Comparison of ENCODE assay signal across 8 cellular contexts in the genomic region with DNA sequence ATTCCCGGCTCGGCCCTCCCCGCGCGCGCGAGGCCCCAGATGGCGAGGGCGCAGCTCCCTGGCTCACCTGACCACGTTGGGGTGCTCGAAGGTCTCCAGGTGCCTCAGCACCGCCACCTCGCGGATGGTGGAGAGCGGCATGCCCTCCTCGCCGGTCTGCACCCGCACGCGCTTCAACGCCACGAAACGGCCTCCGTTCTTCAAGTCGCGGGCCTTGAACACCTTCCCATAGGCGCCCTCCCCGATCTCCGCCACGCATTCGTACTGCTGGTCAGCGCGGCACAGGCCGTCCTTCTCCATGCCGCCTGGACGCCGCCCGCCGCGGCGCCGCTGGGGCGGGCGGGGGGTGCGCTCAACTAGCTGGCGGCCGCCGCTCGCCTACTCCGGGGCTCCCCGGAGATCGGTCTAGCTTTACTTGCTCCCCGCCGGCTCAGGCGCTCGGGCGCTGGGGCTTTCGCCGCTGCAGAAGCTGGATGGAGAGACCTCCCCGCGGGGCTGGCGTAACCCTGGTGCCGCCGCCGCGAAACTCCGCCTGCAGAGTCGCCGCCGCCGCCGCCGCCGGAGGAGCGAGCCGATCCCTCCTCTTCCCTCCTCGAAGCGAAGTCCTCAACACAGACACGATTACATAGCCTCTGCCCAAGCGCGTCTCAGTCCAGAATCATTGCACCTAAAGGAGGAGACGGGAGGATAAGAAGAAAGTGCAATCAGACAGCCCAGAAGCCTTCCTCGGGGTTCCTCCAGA. TPM values are rescaled to one million over a fixed set of nuclear protein-coding genes. Genes with fewer than 3 reads are reported as not detected.
A peak's percentile ranks its signal among the peaks of the same experiment; 100 is the strongest.
DNase-seq lines count a peak whose midpoint lies in the region; ATAC-seq, FAIRE-seq and TF ChIP-seq lines count a peak whose summit lies in the region.

No MANE protein-coding gene starts in this region.

- FAIRE-seq in endothelial cell of umbilical vein (lab: Jason Lieb, UNC), result no peak

- H3K4me3 Mint-ChIP-seq in CD8-positive, alpha-beta T cell, result peak overlapping the region; percentile 98

- H3K9me1 ChIP-seq in endothelial cell of umbilical vein (replicated peaks; ENCODE audit: control insufficient read depth, extremely low read depth, insufficient read depth, low read length), result no peaks in the 10 kb centered on the region

- peak; percentile 81 for TF ChIP-seq CTCF in CD8-positive, alpha-beta T cell (IDR thresholded peaks at IDR 0.05)
- peak; percentile 79 to 92 for TF ChIP-seq CTCF in endothelial cell of umbilical vein (IDR thresholded peaks at IDR 0.05; ENCODE audit: extremely low read depth in 1 of 2, insufficient read depth in 1 of 2, low read depth in 1 of 2, low read length in 2 of 2)

- no TSS peak for BruUV-seq in endothelial cell of umbilical vein (replicated peaks; lab: Mats Ljungman, UMichigan)

- H4K20me1 ChIP-seq in endothelial cell of umbilical vein (replicated peaks; ENCODE audit: control insufficient read depth, extremely low read depth, insufficient read depth, low read length), result no peaks in the 10 kb centered on the region

- peak overlapping the region; percentile 63 for H2AFZ ChIP-seq in endothelial cell of umbilical vein (ENCODE audit: low read depth, low read length)

- H3K27me3 Mint-ChIP-seq in CD8-positive, alpha-beta T cell (ENCODE audit: low read depth), result peaks cover 4% of the 10 kb centered on the region

- POLR2A ChIA-PET in CD8-positive, alpha-beta T cell (lab: Charles Lee), result interaction anchor here (0.8 to 2.0 kb wide), 9 partner anchors 12 to 243 kb away, joined by 3 to 12 read pairs (median 4); no protein-coding TSS in a partner anchor
- POLR2A ChIA-PET in endothelial cell of umbilical vein (lab: Charles Lee), result interaction anchor here (0.6 kb wide), 1 partner anchor 52 kb away, joined by 6 read pairs; no protein-coding TSS in a partner anchor

- dilution Hi-C loops in endothelial cell of umbilical vein (cut with MboI; ENCODE audit: extremely low pct_ligation_motif_present, low sequenced_read_pairs), result no loop called here

- no peaks in the 10 kb centered on the region for H3K9me3 ChIP-seq in CD8-positive, alpha-beta T cell (ENCODE audit: low read length)
- no peaks in the 10 kb centered on the region for H3K9me3 ChIP-seq in endothelial cell of umbilical vein (replicated peaks; ENCODE audit: control insufficient read depth, insufficient read depth, low read length)

- peak; percentile 78 to 90 (median 88) for DNase-seq in CD8-positive, alpha-beta T cell
- peak; percentile 91 for DNase-seq in NK-92 treated with Interleukin-12 subunit alpha and Interleukin-12 subunit beta, amount 100 ng/mL, for 24 hours (lab: John Stamatoyannopoulos, UW)
- DNase-seq in activated CD8-positive, alpha-beta memory T cell treated with anti-CD3 and anti-CD28 coated beads, Interleukin-2, amount 50 U/mL, for 24 hours (ENCODE audit: extremely low read depth), result peak; percentile 61
- DNase-seq in endothelial cell of umbilical vein (ENCODE audit: low read depth, low spot score), result peak; percentile 78
- DNase-seq in mucosa of gallbladder (ENCODE audit: low spot score), result peak; percentile 89
- peak; percentile 89 for DNase-seq in stimulated activated CD8-positive, alpha-beta memory T cell treated with anti-CD3 and anti-CD28 coated beads, Interleukin-4, amount 100 ng/mL, for 48 hours

- peak overlapping the region; percentile 95 for H3K9ac ChIP-seq in endothelial cell of umbilical vein (replicated peaks; ENCODE audit: extremely low read depth, insufficient read depth, low read length)

- no peaks in the 10 kb centered on the region for H3K36me3 ChIP-seq in CD8-positive, alpha-beta T cell (ENCODE audit: insufficient read depth, low read length)
- no peaks in the 10 kb centered on the region for H3K36me3 ChIP-seq in endothelial cell of umbilical vein (ENCODE audit: control insufficient read depth in 2 of 2, extremely low read depth in 1 of 2, insufficient read depth in 2 of 2, low read length in 2 of 2)

- H3K4me1 ChIP-seq in CD8-positive, alpha-beta T cell (ENCODE audit: insufficient read depth, low read length), result peaks cover 39% of the 10 kb centered on the region
- H3K4me1 ChIP-seq in endothelial cell of umbilical vein (ENCODE audit: control insufficient read depth, extremely low read depth, insufficient read depth, low read length), result peaks cover 35% of the 10 kb centered on the region

- peaks cover 3% of the 10 kb centered on the region for H3K27me3 ChIP-seq in CD8-positive, alpha-beta T cell (ENCODE audit: insufficient read depth, low read length)
- H3K27me3 ChIP-seq in endothelial cell of umbilical vein (ENCODE audit: control insufficient read depth in 2 of 2, insufficient read depth in 2 of 2, low read length in 2 of 2), result peaks cover 0 to 12% of the 10 kb centered on the region in 2 experiments

- peak overlapping the region; percentile 92 for H3K27ac Mint-ChIP-seq in CD8-positive, alpha-beta T cell

- H3K4me2 ChIP-seq in endothelial cell of umbilical vein (ENCODE audit: insufficient read depth, low read length), result peak overlapping the region; percentile 80

- H3K27ac ChIP-seq in CD8-positive, alpha-beta T cell (ENCODE audit: low read depth, low read length), result peak overlapping the region; percentile 46
- H3K27ac ChIP-seq in endothelial cell of umbilical vein (ENCODE audit: insufficient read depth, low read depth, low read length), result peak overlapping the region; percentile 78

- peaks cover 28% of the 10 kb centered on the region for H3K36me3 Mint-ChIP-seq in CD8-positive, alpha-beta T cell

- ATAC-seq in CD8-positive, alpha-beta T cell, result peak; percentile 71
- ATAC-seq in GM19397 (IDR thresholded peaks at IDR 0.05; ENCODE audit: unreplicated experiment) (peak; percentile 58), HG03558 (IDR thresholded peaks at IDR 0.05; ENCODE audit: extremely low read depth, unreplicated experiment) (peak; percentile 35)

- H3K4me1 Mint-ChIP-seq in CD8-positive, alpha-beta T cell (ENCODE audit: low read depth), result peaks cover 60% of the 10 kb centered on the region

- H3K9me3 Mint-ChIP-seq in CD8-positive, alpha-beta T cell, result no peaks in the 10 kb centered on the region

- H3K4me3 ChIP-seq in CD8-positive, alpha-beta T cell (ENCODE audit: low read depth, low read length), result peak overlapping the region; percentile 85
- peak overlapping the region; percentile 68 to 80 (median 71) for H3K4me3 ChIP-seq in endothelial cell of umbilical vein (replicated peaks in 1 of 3; ENCODE audit: insufficient read depth in 1 of 3, low read depth in 1 of 3, low read length in 3 of 3)

- no peak for TF ChIP-seq POLR2A in endothelial cell of umbilical vein (IDR thresholded peaks at IDR 0.05; ENCODE audit: low read depth, low read length)

- H3K79me2 ChIP-seq in endothelial cell of umbilical vein (ENCODE audit: control insufficient read depth, insufficient read depth, low read length), result peaks cover 42% of the 10 kb centered on the region

- CTCF ChIA-PET in CD8-positive, alpha-beta T cell (lab: Charles Lee), result interaction anchor here (0.6 to 3.6 kb wide), 36 partner anchors 10 to 399 kb away, joined by 3 to 44 read pairs (median 4); partner anchors contain the start of gene VPS50
- CTCF ChIA-PET in endothelial cell of umbilical vein (lab: Charles Lee), result interaction anchor here (0.6 to 3.7 kb wide), 38 partner anchors 10 to 305 kb away, joined by 3 to 77 read pairs (median 5); partner anchors contain the start of genes FAM133B, PEX1 and RBM48

- intact Hi-C loops in CD8-positive, alpha-beta T cell (cut with DNase I, micrococcal nuclease), result loop anchor here (1.0 to 10.0 kb wide), 20 partner anchors 20 to 1679 kb away; partner anchors contain the start of genes BET1 (in 2 of the 2), SAMD9 (in 2 of the 2), AKAP9 (in 1 of the 2) and ANKIB1 (in 1 of the 2)
- intact Hi-C loops in endothelial cell of umbilical vein (cut with micrococcal nuclease), result loop anchor here (1.0 to 5.0 kb wide), 9 partner anchors 20 to 243 kb away; partner anchors contain the start of gene FAM133B

TF ChIP-seq in endothelial cell of umbilical vein, 7 proteins besides CTCF, POLR2A, EP300 and RAD21:
- TF ChIP-seq JUN (IDR thresholded peaks at IDR 0.05; ENCODE audit: borderline replicate concordance, insufficient read depth, insufficient read length, low read depth) (no peak), GATA2 (IDR thresholded peaks at IDR 0.05; ENCODE audit: insufficient read depth, insufficient read length, low read depth, low read length) (no peak), EZH2 (IDR thresholded peaks at IDR 0.05; ENCODE audit: borderline replicate concordance, low read depth, low read length, severe bottlenecking) (no peak), FOS (IDR thresholded peaks at IDR 0.05; ENCODE audit: borderline replicate concordance, insufficient read depth, low read length) (no peak), MAX (IDR thresholded peaks at IDR 0.05; ENCODE audit: insufficient read depth, insufficient read length) (peak; percentile 69), POLR2AphosphoS5 (IDR thresholded peaks at IDR 0.05; ENCODE audit: insufficient read depth, low read depth, low read length) (peak; percentile 51), MYC (IDR thresholded peaks at IDR 0.05; ENCODE audit: low read depth, low read length) (peak; percentile 40)

RNA-seq across cellular contexts. Expression of gene CDK6, which starts 3.2 kb away (rescaled TPM):
- 10 to 100 TPM; 15.9 to 16.7 TPM for total RNA-seq in CD8-positive, alpha-beta T cell
- total RNA-seq in endothelial cell of umbilical vein (28.2 and 28.7 TPM in 2 replicates), mucosa of gallbladder (23.6 TPM)
- polyA plus RNA-seq in endothelial cell of umbilical vein, result 6.0 and 6.7 TPM in 2 replicates
- 5.0 and 5.5 TPM in 2 replicates for polyA plus RNA-seq in endothelial cell of umbilical vein (2011; cell fraction: cytosol; rRNA removed)
- polyA plus RNA-seq in endothelial cell of umbilical vein (2011; cell fraction: nucleus; rRNA removed), result 21.9 and 22.8 TPM in 2 replicates
- 5.2 and 7.4 TPM in 2 replicates for polyA plus RNA-seq in endothelial cell of umbilical vein (2012)
- polyA minus RNA-seq in endothelial cell of umbilical vein, result 37.2 and 55.8 TPM in 2 replicates
- polyA minus RNA-seq in endothelial cell of umbilical vein (2011; cell fraction: cytosol; rRNA and poly(A)+ RNA removed), result 90.3 TPM
- 69.8 and 112 TPM in 2 replicates for polyA minus RNA-seq in endothelial cell of umbilical vein (2011; cell fraction: nucleus; rRNA and poly(A)+ RNA removed)

Comparison
In these comparisons a context has a peak if more than half of its experiments do, and no peak if none do; other contexts are left out.
1. Peak in every context shown above with its lines: DNase-seq, ATAC-seq, H3K4me3 ChIP-seq and H3K27ac ChIP-seq.